23 cellular contexts compared by ENCODE assay signal in the genomic region with DNA sequence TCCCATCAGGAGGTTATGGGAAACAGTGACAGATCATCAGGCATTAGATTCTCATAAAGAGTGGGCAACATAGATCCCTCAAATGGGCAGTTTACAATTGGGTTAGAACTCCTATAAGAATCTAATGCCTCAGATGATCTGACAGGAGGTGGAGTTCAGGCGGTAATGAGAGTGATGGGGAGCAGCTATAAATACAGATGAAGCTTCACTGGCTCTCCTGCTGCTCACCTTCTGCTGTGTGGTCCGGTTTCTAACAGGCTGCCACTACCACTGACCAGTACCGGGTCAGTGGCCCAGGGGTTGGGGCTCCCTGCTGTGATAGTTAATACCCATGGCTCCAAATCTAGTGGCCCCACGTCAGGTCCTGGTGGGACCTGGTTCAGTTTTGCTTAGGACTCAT.
"Had no signal": no experiment of that assay in that cellular context is flagged by ENCODE, and none has a peak within 500 bp of the region (broad histone marks: within the 10 kb centered on the region; RNA-seq: fewer than 3 reads in every experiment).

No MANE protein-coding gene starts in this region.

- H3K36me3 ChIP-seq: left ventricle myocardium inferior, pancreas, right atrium auricular region, stomach, suprapubic skin, tibial nerve had no signal

- DNase-seq: activated CD4-positive, alpha-beta memory T cell treated with anti-CD3 and anti-CD28 coated beads for 36 hours; activated CD4-positive, alpha-beta T cell treated with anti-CD3 and anti-CD28 coated beads for 48 hours; activated CD4-positive, CD25-positive, alpha-beta regulatory T cell; activated effector memory CD4-positive, alpha-beta T cell treated with anti-CD3 and anti-CD28 coated beads, Interleukin-2, amount 50 U/mL, for 16 hours; activated naive CD4-positive, alpha-beta T cell treated with anti-CD3 and anti-CD28 coated beads, Interleukin-2, amount 10 ng/mL, durations not matched to agents 7 days and 5 days; activated naive CD8-positive, alpha-beta T cell treated with anti-CD3 and anti-CD28 coated beads, Interleukin-2, amount 50 U/mL, for 24 hours; activated T-cell treated with anti-CD3 and anti-CD28 coated beads, Interleukin-2, amount 50 U/mL, for 72 hours; cerebellar nuclear complex; cortex of kidney; foreskin keratinocyte; immature natural killer cell; left ventricle myocardium inferior; pancreas; psoas muscle; stimulated activated CD4-positive, alpha-beta T cell treated with anti-CD3 and anti-CD28 coated beads, Interleukin-12 subunit alpha, Interleukin-12 subunit beta, amount 100 ng/mL, for 4 hours; stomach had no signal

- H3K27ac Mint-ChIP-seq: activated CD4-positive, alpha-beta memory T cell treated with anti-CD3 and anti-CD28 coated beads for 36 hours; activated naive CD4-positive, alpha-beta T cell treated with anti-CD3 and anti-CD28 coated beads, Interleukin-2, amount 10 ng/mL, durations not matched to agents 7 days and 5 days; activated naive CD8-positive, alpha-beta T cell treated with anti-CD3 and anti-CD28 coated beads, Interleukin-2, amount 50 U/mL, for 24 hours; immature natural killer cell; mesothelial cell of epicardium; nephron; stimulated activated effector memory CD8-positive, alpha-beta T cell treated with anti-CD3 and anti-CD28 coated beads, Interleukin-12 subunit alpha, Interleukin-12 subunit beta, amount 100 ng/mL, for 72 hours; T-helper 1 cell treated with Interleukin-12 subunit alpha and Interleukin-12 subunit beta and Interleukin-4 antibody, amounts not matched to agents 30 μg/mL and 1 μg/mL, for 36 hours had no signal

- H3K4me1 ChIP-seq: pancreas, psoas muscle had no signal

- H3K9me3 ChIP-seq: left ventricle myocardium inferior, pancreas, psoas muscle, right atrium auricular region, stomach, suprapubic skin, tibial nerve had no signal

- H3K4me3 Mint-ChIP-seq: activated CD4-positive, alpha-beta memory T cell treated with anti-CD3 and anti-CD28 coated beads for 36 hours; activated naive CD4-positive, alpha-beta T cell treated with anti-CD3 and anti-CD28 coated beads, Interleukin-2, amount 10 ng/mL, durations not matched to agents 7 days and 5 days; activated naive CD8-positive, alpha-beta T cell treated with anti-CD3 and anti-CD28 coated beads, Interleukin-2, amount 50 U/mL, for 24 hours; mesothelial cell of epicardium; nephron; stimulated activated effector memory CD8-positive, alpha-beta T cell treated with anti-CD3 and anti-CD28 coated beads, Interleukin-12 subunit alpha, Interleukin-12 subunit beta, amount 100 ng/mL, for 72 hours; T-helper 1 cell treated with Interleukin-12 subunit alpha and Interleukin-12 subunit beta and Interleukin-4 antibody, amounts not matched to agents 30 μg/mL and 1 μg/mL, for 36 hours had no signal

- ATAC-seq: activated naive CD8-positive, alpha-beta T cell treated with anti-CD3 and anti-CD28 coated beads, Interleukin-2, amount 50 U/mL, for 24 hours; activated T-cell treated with anti-CD3 and anti-CD28 coated beads, Interleukin-2, amount 50 U/mL, for 72 hours; foreskin keratinocyte; pancreas; psoas muscle; stimulated activated effector memory CD8-positive, alpha-beta T cell treated with anti-CD3 and anti-CD28 coated beads, Interleukin-12 subunit alpha, Interleukin-12 subunit beta, amount 100 ng/mL, for 72 hours had no signal

- H3K36me3 Mint-ChIP-seq: activated CD4-positive, alpha-beta memory T cell treated with anti-CD3 and anti-CD28 coated beads for 36 hours; activated naive CD4-positive, alpha-beta T cell treated with anti-CD3 and anti-CD28 coated beads, Interleukin-2, amount 10 ng/mL, durations not matched to agents 7 days and 5 days; immature natural killer cell; mesothelial cell of epicardium had no signal

- H3K27ac ChIP-seq: foreskin keratinocyte, left ventricle myocardium inferior, pancreas, psoas muscle, right atrium auricular region, stomach, suprapubic skin, tibial nerve had no signal

- H3K27me3 ChIP-seq: foreskin keratinocyte, right atrium auricular region had no signal

- H3K4me3 ChIP-seq: left ventricle myocardium inferior, pancreas, psoas muscle, right atrium auricular region, stomach, suprapubic skin, tibial nerve had no signal

- H3K9me3 Mint-ChIP-seq: activated CD4-positive, alpha-beta memory T cell treated with anti-CD3 and anti-CD28 coated beads for 36 hours; activated naive CD4-positive, alpha-beta T cell treated with anti-CD3 and anti-CD28 coated beads, Interleukin-2, amount 10 ng/mL, durations not matched to agents 7 days and 5 days; activated naive CD8-positive, alpha-beta T cell treated with anti-CD3 and anti-CD28 coated beads, Interleukin-2, amount 50 U/mL, for 24 hours; activated T-cell treated with anti-CD3 and anti-CD28 coated beads, Interleukin-2, amount 50 U/mL, for 72 hours; immature natural killer cell; mesothelial cell of epicardium; nephron; stimulated activated effector memory CD8-positive, alpha-beta T cell treated with anti-CD3 and anti-CD28 coated beads, Interleukin-12 subunit alpha, Interleukin-12 subunit beta, amount 100 ng/mL, for 72 hours; T-helper 1 cell treated with Interleukin-12 subunit alpha and Interleukin-12 subunit beta and Interleukin-4 antibody, amounts not matched to agents 30 μg/mL and 1 μg/mL, for 36 hours had no signal
